In the genomic region with DNA sequence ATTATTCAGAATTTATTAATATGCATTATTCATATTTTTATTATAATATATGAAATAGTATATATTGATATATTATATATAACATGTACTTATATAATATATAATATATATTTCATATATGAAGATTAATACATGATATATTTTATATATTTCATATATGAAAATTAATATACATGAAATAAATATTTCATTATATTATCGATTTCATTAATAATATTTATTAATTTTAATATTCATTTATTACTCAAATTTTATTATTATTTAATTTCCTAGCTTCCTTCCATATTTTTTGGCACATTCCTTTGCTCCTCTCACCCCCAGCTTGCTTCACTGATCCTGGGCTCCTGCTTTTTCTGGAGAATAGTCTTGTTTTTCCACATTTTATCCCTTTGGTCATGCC, we compare ENCODE assay signal across 30 cellular contexts. TPM values are rescaled to one million over a fixed set of nuclear protein-coding genes. Genes with fewer than 3 reads are reported as not detected.
"Had no signal": no experiment of that assay in that cellular context is flagged by ENCODE, and none has a peak within 500 bp of the region (broad histone marks: within the 10 kb centered on the region; RNA-seq: fewer than 3 reads in every experiment).

No MANE protein-coding gene starts in this region.

- H3K9me3 ChIP-seq: left lung, lower lobe of right lung, neutrophil, right atrium auricular region, right lobe of liver, suprapubic skin, thoracic aorta, tibial artery, upper lobe of right lung had no signal

- H3K4me1 ChIP-seq: left lung, lower lobe of right lung, right atrium auricular region, right lobe of liver, upper lobe of right lung had no signal

- FAIRE-seq: keratinocyte, urothelium cell line had no signal

- H3K36me3 ChIP-seq: left lung, lower lobe of right lung, neutrophil, right atrium auricular region, right lobe of liver, suprapubic skin, thoracic aorta, tibial artery, upper lobe of right lung had no signal

- DNase-seq: hippocampal formation; left colon; left lung; lower lobe of right lung; mammary epithelial cell; mesenchymal stem cell; naive thymus-derived CD8-positive, alpha-beta T cell; occipital lobe; right lobe of liver; stimulated activated CD4-positive, alpha-beta T cell treated with anti-CD3 and anti-CD28 coated beads, Interleukin-12 subunit alpha, Interleukin-12 subunit beta, amount 100 ng/mL, for 4 hours; stimulated activated CD4-positive, alpha-beta T cell treated with anti-CD3 and anti-CD28 coated beads, Interleukin-15, amount 100 ng/mL, for 24 hours; stimulated activated CD4-positive, alpha-beta T cell treated with anti-CD3 and anti-CD28 coated beads, Interleukin-2, amount 100 ng/mL, for 24 hours; stimulated activated CD4-positive, alpha-beta T cell treated with anti-CD3 and anti-CD28 coated beads, Interleukin-4, amount 100 ng/mL, for 1 hour; stimulated activated naive CD4-positive, alpha-beta T cell; tibial artery; trophoblast cell; upper lobe of right lung had no signal

- H3K27ac ChIP-seq: left lung, lower lobe of right lung, neutrophil, right atrium auricular region, right lobe of liver, suprapubic skin, thoracic aorta, tibial artery, upper lobe of right lung had no signal

- ATAC-seq: left colon; left lung; lower lobe of right lung; naive thymus-derived CD8-positive, alpha-beta T cell; right lobe of liver; upper lobe of right lung had no signal

- H3K27me3 ChIP-seq: left lung, neutrophil, right atrium auricular region, right lobe of liver, suprapubic skin, tibial artery, upper lobe of right lung had no signal

- H3K4me3 ChIP-seq: left lung, lower lobe of right lung, right atrium auricular region, right lobe of liver, suprapubic skin, thoracic aorta, tibial artery, upper lobe of right lung had no signal

RNA-seq across cellular contexts. Expression of gene CD8B2, which starts 29.7 kb away (rescaled TPM):
- total RNA-seq: mammary epithelial cell, neural crest cell, occipital lobe, osteocyte, progenitor cell of endocrine pancreas, pulmonary artery endothelial cell, renal cortical epithelial cell, right atrium auricular region, right lobe of liver, subcutaneous adipose tissue, thoracic aorta, upper lobe of right lung had no signal
- polyA plus RNA-seq: keratinocyte, liver, mammary epithelial cell had no signal

RNA-seq across cellular contexts. Expression of gene RGPD3, which starts 48.7 kb away (rescaled TPM):
- total RNA-seq: osteocyte had no signal
